28 cellular contexts compared by ENCODE assay signal in the genomic region with DNA sequence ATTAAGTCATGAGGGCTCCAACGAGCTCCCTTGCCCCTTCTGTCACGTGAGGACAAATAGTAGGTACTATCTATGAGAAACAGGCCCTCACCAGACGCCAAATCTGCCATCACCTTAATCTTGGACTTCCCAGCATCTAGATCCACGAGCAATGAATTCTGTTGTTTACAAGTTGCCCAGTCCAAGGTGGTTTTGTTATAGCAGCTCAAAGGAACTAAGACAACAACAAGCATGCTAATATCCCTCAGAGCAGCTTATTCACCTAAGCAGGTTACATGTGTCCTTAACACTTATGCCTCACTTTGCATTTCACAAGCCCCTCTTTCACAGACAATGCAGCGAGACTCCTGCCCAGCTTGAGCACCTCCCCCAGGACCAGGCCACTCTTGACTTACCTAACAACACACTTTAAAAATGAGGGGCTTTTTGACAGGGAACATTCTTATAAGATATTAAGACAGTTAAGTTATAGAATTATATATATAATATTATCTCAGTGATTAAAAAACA.
"Had no signal": no experiment of that assay in that cellular context is flagged by ENCODE, and none has a peak within 500 bp of the region (broad histone marks: within the 10 kb centered on the region; RNA-seq: fewer than 3 reads in every experiment).

No MANE protein-coding gene starts in this region.

- H3K36me3 ChIP-seq: gastrocnemius medialis, left lung, neural progenitor cell, suprapubic skin, transverse colon, upper lobe of right lung, uterus had no signal

- H3K4me3 ChIP-seq: dorsolateral prefrontal cortex, gastrocnemius medialis, left lung, neural progenitor cell, smooth muscle cell, suprapubic skin, transverse colon, upper lobe of right lung, uterus had no signal

- H3K9me3 ChIP-seq: gastrocnemius medialis, left lung, suprapubic skin, transverse colon, upper lobe of right lung, uterus had no signal

- H3K4me1 ChIP-seq: gastrocnemius medialis, left lung, neural progenitor cell, parathyroid adenoma, suprapubic skin, transverse colon, upper lobe of right lung, uterus had no signal

- H2AFZ ChIP-seq: neural progenitor cell had no signal

- H3K4me3 Mint-ChIP-seq: naive thymus-derived CD4-positive, alpha-beta T cell; nephron; neural progenitor cell; stimulated activated naive CD8-positive, alpha-beta T cell treated with anti-CD3 and anti-CD28 coated beads, Interleukin-15, amount 100 ng/mL, for 72 hours had no signal

- H3K79me2 ChIP-seq: parathyroid adenoma had no signal

- H3K27ac ChIP-seq: dorsolateral prefrontal cortex, epithelial cell of prostate, gastrocnemius medialis, left lung, neural progenitor cell, parathyroid adenoma, suprapubic skin, transverse colon, upper lobe of right lung, uterus had no signal

- DNase-seq: dorsolateral prefrontal cortex; effector CD4-positive, alpha-beta T cell; foreskin fibroblast; gastrocnemius medialis; head of caudate nucleus; left cardiac atrium; left lung; mesendoderm; midbrain; naive thymus-derived CD4-positive, alpha-beta T cell; stimulated activated CD4-positive, alpha-beta T cell treated with anti-CD3 and anti-CD28 coated beads, Interleukin-12 subunit alpha, Interleukin-12 subunit beta, amount 100 ng/mL, for 4 hours; stimulated activated CD4-positive, alpha-beta T cell treated with anti-CD3 and anti-CD28 coated beads, Interleukin-1b, Interleukin-23, amount 100 ng/mL, for 48 hours; stimulated activated CD4-positive, alpha-beta T cell treated with anti-CD3 and anti-CD28 coated beads, Interleukin-4, amount 100 ng/mL, for 1 hour; stimulated activated CD8-positive, alpha-beta memory T cell treated with anti-CD3 and anti-CD28 coated beads, Interleukin-4, amount 100 ng/mL, for 48 hours; stimulated activated naive CD4-positive, alpha-beta T cell; stimulated activated naive CD8-positive, alpha-beta T cell treated with anti-CD3 and anti-CD28 coated beads, Interleukin-15, amount 100 ng/mL, for 72 hours; transverse colon; upper lobe of right lung; uterus had no signal

- H3K4me2 ChIP-seq: neural progenitor cell, smooth muscle cell had no signal

- H3K4me1 Mint-ChIP-seq: naive thymus-derived CD4-positive, alpha-beta T cell; stimulated activated naive CD8-positive, alpha-beta T cell treated with anti-CD3 and anti-CD28 coated beads, Interleukin-15, amount 100 ng/mL, for 72 hours had no signal

- H3K27me3 Mint-ChIP-seq: progenitor cell of endocrine pancreas; stimulated activated naive CD8-positive, alpha-beta T cell treated with anti-CD3 and anti-CD28 coated beads, Interleukin-15, amount 100 ng/mL, for 72 hours had no signal

- H3K9ac ChIP-seq: neural progenitor cell, parathyroid adenoma had no signal

- H3K27me3 ChIP-seq: dorsolateral prefrontal cortex, gastrocnemius medialis, left lung, neural progenitor cell, suprapubic skin, transverse colon, upper lobe of right lung, uterus had no signal

- ATAC-seq: esophagus mucosa; gastrocnemius medialis; left cardiac atrium; left lung; naive thymus-derived CD4-positive, alpha-beta T cell; sciatic nerve; upper lobe of right lung had no signal

- H3K27ac Mint-ChIP-seq: naive thymus-derived CD4-positive, alpha-beta T cell; nephron; neural progenitor cell; progenitor cell of endocrine pancreas; stimulated activated naive CD8-positive, alpha-beta T cell treated with anti-CD3 and anti-CD28 coated beads, Interleukin-15, amount 100 ng/mL, for 72 hours had no signal
